ENCODE assay signal across 8 cellular contexts in the genomic region with DNA sequence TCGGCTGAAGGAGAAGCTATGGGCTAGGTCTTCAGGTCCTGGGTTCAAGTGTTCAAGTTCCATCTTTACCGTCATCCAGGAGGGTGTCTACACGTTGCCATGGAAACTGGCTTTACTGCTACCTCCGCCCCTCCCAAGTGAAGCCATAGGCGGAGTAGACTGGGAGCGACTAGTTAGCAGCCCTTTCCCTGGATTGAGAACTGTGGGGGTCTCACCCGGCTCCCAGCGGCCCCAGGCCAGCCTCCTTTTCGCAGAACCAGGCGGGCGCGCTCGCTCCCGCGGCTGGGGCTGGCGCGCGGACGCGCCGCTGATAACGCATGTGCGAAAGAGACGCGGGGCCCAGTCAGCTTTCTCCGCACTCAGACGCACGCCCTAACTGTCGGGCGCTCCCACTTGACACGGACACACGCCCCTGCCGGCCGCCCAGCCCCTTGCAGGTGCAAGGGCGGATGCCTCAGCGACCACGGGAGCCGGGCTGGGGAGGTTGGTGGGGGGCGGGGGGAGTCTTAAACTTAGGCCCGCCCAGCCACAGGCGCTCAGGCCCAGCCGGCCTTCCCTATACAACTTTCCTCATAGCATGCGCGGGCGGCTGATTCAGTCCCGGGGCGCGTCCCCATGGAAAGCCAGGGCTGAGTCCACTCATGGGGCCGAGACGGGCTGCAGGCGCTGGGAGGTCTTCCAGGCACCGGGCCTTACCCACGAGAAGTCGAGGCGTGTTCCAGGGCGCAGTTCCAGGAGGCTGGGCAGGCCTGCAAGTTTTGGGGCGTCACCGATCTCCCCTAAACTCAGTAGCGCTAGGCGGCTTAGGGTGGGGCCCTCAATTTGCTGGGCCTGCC.
DNase-seq lines count a peak whose midpoint lies in the region; ATAC-seq and TF ChIP-seq lines count a peak whose summit lies in the region.

No MANE protein-coding gene starts in this region.

- no peaks in the 10 kb centered on the region for H3K36me3 ChIP-seq in muscle layer of colon (ENCODE audit: insufficient read depth, low read length)

- no peak for ATAC-seq in GM21717 (IDR thresholded peaks at IDR 0.05; ENCODE audit: unreplicated experiment)

- H3K27ac ChIP-seq in muscle layer of colon (ENCODE audit: low read depth, low read length): peak overlapping the region; percentile 28

- CTCF ChIA-PET in HEK293T (lab: Yijun Ruan, JAX): interaction anchor here (0.5 to 1.5 kb wide), 3 partner anchors 9 to 188 kb away, joined by 5 to 8 read pairs (median 6); no protein-coding TSS in a partner anchor

- no peaks in the 10 kb centered on the region for H3K36me3 Mint-ChIP-seq in stimulated activated naive CD8-positive, alpha-beta T cell treated with anti-CD3 and anti-CD28 coated beads, Interleukin-15, Interleukin-2, amounts not matched to agents 100 ng/mL and 50 ng/mL, for 24 hours (ENCODE audit: low read depth)

- H3K4me3 Mint-ChIP-seq in stimulated activated naive CD8-positive, alpha-beta T cell treated with anti-CD3 and anti-CD28 coated beads, Interleukin-15, Interleukin-2, amounts not matched to agents 100 ng/mL and 50 ng/mL, for 24 hours: peak overlapping the region; percentile 39

- TF ChIP-seq POLR2A in erythroblast (IDR thresholded peaks at IDR 0.05; ENCODE audit: low read length): no peak

- H3K4me3 ChIP-seq in muscle layer of colon (ENCODE audit: low read depth in 1 of 2, low read length in 2 of 2): peak overlapping the region; percentile 51 to 68

- DNase-seq in DMS79 (lab: John Stamatoyannopoulos, UW): peak; percentile 61
- DNase-seq in HEK293T (ENCODE audit: extremely low spot score): peak; percentile 76
- DNase-seq in NCI-H526 treated with DMSO at 0.1 percent for 48 hours (lab: John Stamatoyannopoulos, UW): peak; percentile 95
- DNase-seq in activated T-cell treated with anti-CD3 and anti-CD28 coated beads for 4 hours: peak; percentile 49
- DNase-seq in erythroblast (lab: John Stamatoyannopoulos, UW): peak; percentile 92 to 93

- no peaks in the 10 kb centered on the region for H3K27me3 Mint-ChIP-seq in stimulated activated naive CD8-positive, alpha-beta T cell treated with anti-CD3 and anti-CD28 coated beads, Interleukin-15, Interleukin-2, amounts not matched to agents 100 ng/mL and 50 ng/mL, for 24 hours

- H3K9ac ChIP-seq in muscle layer of colon (ENCODE audit: low read length): peak overlapping the region; percentile 35

- H3K9me3 Mint-ChIP-seq in stimulated activated naive CD8-positive, alpha-beta T cell treated with anti-CD3 and anti-CD28 coated beads, Interleukin-15, Interleukin-2, amounts not matched to agents 100 ng/mL and 50 ng/mL, for 24 hours: no peaks in the 10 kb centered on the region

- POLR2A ChIA-PET in HEK293T (lab: Yijun Ruan, JAX): interaction anchor here (1.4 to 1.7 kb wide), 2 partner anchors 10 to 20 kb away, joined by 4 read pairs; partner anchors contain the start of gene ADAM15

- no peak overlapping the region for H3K27ac Mint-ChIP-seq in stimulated activated naive CD8-positive, alpha-beta T cell treated with anti-CD3 and anti-CD28 coated beads, Interleukin-15, Interleukin-2, amounts not matched to agents 100 ng/mL and 50 ng/mL, for 24 hours

- H3K27me3 ChIP-seq in muscle layer of colon (ENCODE audit: control insufficient read depth in 1 of 2, insufficient read depth in 2 of 2, low read length in 2 of 2): no peaks in the 10 kb centered on the region

- no peaks in the 10 kb centered on the region for H3K9me3 ChIP-seq in muscle layer of colon (ENCODE audit: low read length)

- peaks cover 17% of the 10 kb centered on the region for H3K4me1 Mint-ChIP-seq in stimulated activated naive CD8-positive, alpha-beta T cell treated with anti-CD3 and anti-CD28 coated beads, Interleukin-15, Interleukin-2, amounts not matched to agents 100 ng/mL and 50 ng/mL, for 24 hours (ENCODE audit: low read depth)

- H3K4me1 ChIP-seq in muscle layer of colon (ENCODE audit: insufficient read depth, low read length): peaks cover 13% of the 10 kb centered on the region

TF ChIP-seq in HEK293T, 16 proteins besides CTCF, POLR2A, EP300 and RAD21:
- TF ChIP-seq SUZ12 (IDR thresholded peaks at IDR 0.05) (no peak), L3MBTL2 (conservative IDR thresholded peaks at IDR 0.05) (no peak), ARNT (IDR thresholded peaks at IDR 0.05) (no peak), ELF4 (IDR thresholded peaks at IDR 0.05) (no peak), TARDBP (IDR thresholded peaks at IDR 0.05) (no peak), CTBP1 (IDR thresholded peaks at IDR 0.05; ENCODE audit: borderline replicate concordance) (no peak), SP1 (IDR thresholded peaks at IDR 0.05) (no peak), FOXM1 (IDR thresholded peaks at IDR 0.05; ENCODE audit: borderline replicate concordance) (no peak)
- TF ChIP-seq, protein P1, sequence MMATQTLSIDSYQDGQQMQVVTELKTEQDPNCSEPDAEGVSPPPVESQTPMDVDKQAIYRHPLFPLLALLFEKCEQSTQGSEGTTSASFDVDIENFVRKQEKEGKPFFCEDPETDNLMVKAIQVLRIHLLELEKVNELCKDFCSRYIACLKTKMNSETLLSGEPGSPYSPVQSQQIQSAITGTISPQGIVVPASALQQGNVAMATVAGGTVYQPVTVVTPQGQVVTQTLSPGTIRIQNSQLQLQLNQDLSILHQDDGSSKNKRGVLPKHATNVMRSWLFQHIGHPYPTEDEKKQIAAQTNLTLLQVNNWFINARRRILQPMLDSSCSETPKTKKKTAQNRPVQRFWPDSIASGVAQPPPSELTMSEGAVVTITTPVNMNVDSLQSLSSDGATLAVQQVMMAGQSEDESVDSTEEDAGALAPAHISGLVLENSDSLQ (IDR thresholded peaks at IDR 0.05): no peak
TF ChIP-seq in HEK293T: peak in this region for 0.
